Comparison of ENCODE assay signal across 8 cellular contexts in genomic region chr1:9078035-9078948, GRCh38. TPM values are rescaled to one million over a fixed set of nuclear protein-coding genes. Genes with fewer than 3 reads are reported as not detected.
DNase-seq lines count a peak whose midpoint lies in the region; ATAC-seq and TF ChIP-seq lines count a peak whose summit lies in the region.

No MANE protein-coding gene starts in this region.

- intact Hi-C loops in esophagus squamous epithelium (cut with DNase I), result no loop called here

- H3K36me3 ChIP-seq in BLaER1 treated with 17β-estradiol and CSF1 and Interleukin-3, amounts not matched to agents 10 nM and 100 nM, result no peaks in the 10 kb centered on the region
- H3K36me3 ChIP-seq in OCI-LY1 (ENCODE audit: insufficient read depth, low read length) (no peaks in the 10 kb centered on the region), esophagus squamous epithelium (no peaks in the 10 kb centered on the region), endodermal cell (ENCODE audit: control insufficient read depth, insufficient read depth, low read length) (no peaks in the 10 kb centered on the region)

- peak overlapping the region; percentile 71 to 93 (median 85) for H3K4me2 ChIP-seq in BLaER1 treated with 17β-estradiol and CSF1 and Interleukin-3, amounts not matched to agents 10 nM and 100 nM
- peak overlapping the region; percentile 58 for H3K4me2 ChIP-seq in OCI-LY1 (ENCODE audit: low read length)

- H3K27me3 ChIP-seq in BLaER1 treated with 17β-estradiol and CSF1 and Interleukin-3, amounts not matched to agents 10 nM and 100 nM, result no peaks in the 10 kb centered on the region
- H3K27me3 ChIP-seq in OCI-LY1 (ENCODE audit: insufficient read depth, low read length) (no peaks in the 10 kb centered on the region), esophagus squamous epithelium (no peaks in the 10 kb centered on the region), endodermal cell (ENCODE audit: control insufficient read depth, insufficient read depth, low read length, poor library complexity, severe bottlenecking) (no peaks in the 10 kb centered on the region)

- H3K27ac ChIP-seq in BLaER1 treated with 17β-estradiol and CSF1 and Interleukin-3, amounts not matched to agents 10 nM and 100 nM, result peak overlapping the region in 10 of 11 experiments; percentile 31 to 92 (median 60); a peak in 18 of 22 replicates
- H3K27ac ChIP-seq in OCI-LY1 (ENCODE audit: low read depth, low read length, poor library complexity, severe bottlenecking) (peak overlapping the region; percentile 99), esophagus squamous epithelium (peak overlapping the region; percentile 59 to 87 (median 76)), endodermal cell (ENCODE audit: low read depth, low read length) (no peak overlapping the region)

- H3K9ac ChIP-seq in BLaER1 treated with 17β-estradiol and CSF1 and Interleukin-3, amounts not matched to agents 10 nM and 100 nM, result 0 out of 22 replicates have a peak overlapping the region, but pooled peaks of 2 of the 11 experiments have one; percentile 15 to 25
- H3K9ac ChIP-seq in OCI-LY1 (ENCODE audit: low read length) (peak overlapping the region; percentile 67; the same call in 1 of the 2 replicates), endodermal cell (ENCODE audit: extremely low read depth, low read length, poor library complexity, severe bottlenecking) (no peak overlapping the region)

- no peak overlapping the region for H3K4me3 ChIP-seq in BLaER1 treated with 17β-estradiol and CSF1 and Interleukin-3, amounts not matched to agents 10 nM and 100 nM
- no peak overlapping the region for H3K4me3 ChIP-seq in OCI-LY1 (ENCODE audit: low read depth, low read length, poor library complexity, severe bottlenecking)
- H3K4me3 ChIP-seq in esophagus squamous epithelium, result no peak overlapping the region
- no peak overlapping the region for H3K4me3 ChIP-seq in endodermal cell (ENCODE audit: low read length)

- H3K9me3 Mint-ChIP-seq in endodermal cell, result no peaks in the 10 kb centered on the region

- ATAC-seq in GM21723 (IDR thresholded peaks at IDR 0.05; ENCODE audit: unreplicated experiment), result peak; percentile 40
- no peak for ATAC-seq in GM19455 (IDR thresholded peaks at IDR 0.05; ENCODE audit: unreplicated experiment)

- no peaks in the 10 kb centered on the region for H3K36me3 Mint-ChIP-seq in endodermal cell (ENCODE audit: low read depth)

- DNase-seq in esophagus squamous epithelium (lab: John Stamatoyannopoulos, UW), result no peak
- no peak for DNase-seq in NCI-H345 (lab: John Stamatoyannopoulos, UW)
- DNase-seq in endodermal cell, result no peak
- DNase-seq in dermis blood vessel endothelial cell, result no peak

- H3K27me3 Mint-ChIP-seq in endodermal cell (ENCODE audit: insufficient read depth), result no peaks in the 10 kb centered on the region

- H3K9me3 ChIP-seq in BLaER1 treated with 17β-estradiol and CSF1 and Interleukin-3, amounts not matched to agents 10 nM and 100 nM (replicated peaks in 1 of 11), result peaks cover 0 to 8% (median 0%) of the 10 kb centered on the region in 11 experiments; a peak in 3 of 22 replicates
- no peaks in the 10 kb centered on the region for H3K9me3 ChIP-seq in OCI-LY1 (ENCODE audit: low read length)
- H3K9me3 ChIP-seq in esophagus squamous epithelium, result no peaks in the 10 kb centered on the region
- H3K9me3 ChIP-seq in endodermal cell (ENCODE audit: control insufficient read depth, low read length), result no peaks in the 10 kb centered on the region

- H3K4me1 Mint-ChIP-seq in endodermal cell, result peaks cover 3% of the 10 kb centered on the region

- TF ChIP-seq CTCF in OCI-LY1 (IDR thresholded peaks at IDR 0.05; ENCODE audit: low read length) (no peak), esophagus squamous epithelium (IDR thresholded peaks at IDR 0.05) (no peak), endodermal cell (conservative IDR thresholded peaks at IDR 0.05) (no peak)

- no peaks in the 10 kb centered on the region for H3K79me2 ChIP-seq in OCI-LY1 (ENCODE audit: insufficient read depth, low read length)

- peaks cover 23% of the 10 kb centered on the region for H3F3A ChIP-seq in OCI-LY1 (ENCODE audit: insufficient read depth, low read length)

- H4K20me1 ChIP-seq in BLaER1 treated with 17β-estradiol and CSF1 and Interleukin-3, amounts not matched to agents 10 nM and 100 nM, result no peaks in the 10 kb centered on the region
- H4K20me1 ChIP-seq in OCI-LY1 (ENCODE audit: insufficient read depth, low read length), result no peaks in the 10 kb centered on the region

- no peak for TF ChIP-seq POLR2A in esophagus squamous epithelium (IDR thresholded peaks at IDR 0.05)

- 47 to 52% methylated on average over 9 to 11 of the region's 11 CpGs for WGBS in esophagus squamous epithelium, 2 donors
- WGBS in endodermal cell (ENCODE audit: insufficient coverage in 1 of 2, insufficient read length in 1 of 2), 2 experiments, result 76 to 89% methylated on average over 6 to 11 of the region's 11 CpGs

- H3K4me3 Mint-ChIP-seq in endodermal cell, result no peak overlapping the region

- H3K9me2 ChIP-seq in OCI-LY1 (ENCODE audit: low read depth, low read length), result no peaks in the 10 kb centered on the region

- no peak overlapping the region for H3K27ac Mint-ChIP-seq in endodermal cell

- peaks cover 92 to 100% (median 100%) of the 10 kb centered on the region in 10 experiments for H3K4me1 ChIP-seq in BLaER1 treated with 17β-estradiol and CSF1 and Interleukin-3, amounts not matched to agents 10 nM and 100 nM
- H3K4me1 ChIP-seq in OCI-LY1 (ENCODE audit: insufficient read depth, low read length, severe bottlenecking), result peaks cover 96% of the 10 kb centered on the region
- H3K4me1 ChIP-seq in esophagus squamous epithelium, result peaks cover 28 to 100% (median 52%) of the 10 kb centered on the region in 3 donors
- H3K4me1 ChIP-seq in endodermal cell (ENCODE audit: control insufficient read depth, insufficient read depth, low read length), result no peaks in the 10 kb centered on the region

- no peak overlapping the region for H2AFZ ChIP-seq in OCI-LY1 (ENCODE audit: low read length)

RNA-seq across cellular contexts. Expression of gene SLC2A5, which starts 8.9 kb away (rescaled TPM):
- total RNA-seq in esophagus squamous epithelium (1 to 10 TPM; 1.9 to 7.1 (median 4.2) TPM), endodermal cell (not detected), dermis blood vessel endothelial cell (0.34 TPM in 1 of 2 replicates, not detected in the other)
- not detected for polyA plus RNA-seq in endodermal cell (2013, experiment 1 of 2)
- not detected for polyA plus RNA-seq in endodermal cell (2013, experiment 2 of 2)

RNA-seq across cellular contexts. Expression of gene GPR157, which starts 50.6 kb away (rescaled TPM):
- total RNA-seq in esophagus squamous epithelium (10 to 100 TPM; 28.5 to 57.4 (median 30.2) TPM), endodermal cell (1 to 10 TPM; 2.3 to 5.0 TPM), dermis blood vessel endothelial cell (4.3 and 7.0 TPM in 2 replicates)
- 4.3 TPM for polyA plus RNA-seq in endodermal cell (2013, experiment 1 of 2)
- 1.8 TPM for polyA plus RNA-seq in endodermal cell (2013, experiment 2 of 2)

RNA-seq across cellular contexts. Expression of gene SLC2A7, which starts 52.1 kb away (rescaled TPM):
- total RNA-seq in esophagus squamous epithelium, result under 1 TPM in 1 of 4 donors, not detected in 3; 0.38 TPM
- not detected for total RNA-seq in endodermal cell
- not detected for polyA plus RNA-seq in endodermal cell (2013, experiment 1 of 2)
- not detected for polyA plus RNA-seq in endodermal cell (2013, experiment 2 of 2)
- total RNA-seq in dermis blood vessel endothelial cell, result 0.17 TPM in 1 of 2 replicates, not detected in the other
